In genomic region chr15:41813426-41813825, GRCh38 we compare ENCODE assay signal across 1 cellular context.
TF ChIP-seq lines count a peak whose summit lies in the region.

No MANE protein-coding gene starts in this region.

TF ChIP-seq in GM23338, 12 proteins besides CTCF, POLR2A, EP300 and RAD21 (continued from another document):
- TF ChIP-seq ZNF462 (CRISPR knock-in tag; IDR thresholded peaks at IDR 0.05) (no peak), STAT1 (IDR thresholded peaks at IDR 0.05; ENCODE audit: unreplicated experiment) (no peak), ZNF114 (CRISPR knock-in tag; IDR thresholded peaks at IDR 0.05) (no peak), EZH2 (IDR thresholded peaks at IDR 0.05; ENCODE audit: low read depth, unreplicated experiment) (no peak), ZNF331 (CRISPR knock-in tag; IDR thresholded peaks at IDR 0.05; ENCODE audit: low read depth) (no peak), ETS1 (IDR thresholded peaks at IDR 0.05) (no peak), CREB1 (CRISPR knock-in tag; IDR thresholded peaks at IDR 0.05; ENCODE audit: low read depth) (no peak)
TF ChIP-seq in GM23338: peak in this region for 0.
